Comparison of ENCODE assay signal across 18 cellular contexts in genomic region chr7:23524473-23524872, GRCh38. TPM values are rescaled to one million over a fixed set of nuclear protein-coding genes. Genes with fewer than 3 reads are reported as not detected.
DNase-seq lines count a peak whose midpoint lies in the region; ATAC-seq and TF ChIP-seq lines count a peak whose summit lies in the region.
"Had no signal": no experiment of that assay in that cellular context is flagged by ENCODE, and none has a peak within 500 bp of the region (broad histone marks: within the 10 kb centered on the region; RNA-seq: fewer than 3 reads in every experiment).

No MANE protein-coding gene starts in this region.

- DNase-seq in CD4-positive, alpha-beta T cell: no peak
- peak in 1 of 5 donors; percentile 28 for DNase-seq in CD8-positive, alpha-beta memory T cell
- no peak for DNase-seq in T-helper 2 cell treated with Interferon-gamma antibody and Interleukin-4, amounts not matched to agents 5 μg/mL and 100 μg/mL, for 36 hours (ENCODE audit: low spot score)
- DNase-seq in immature natural killer cell (no peak), activated gamma-delta T cell treated with Interleukin-2 at 50 U/mL for 16 hours (no peak), NCI-H446 treated with DMSO at 0.1 percent for 48 hours (lab: John Stamatoyannopoulos, UW) (no peak)
- DNase-seq in stimulated activated CD8-positive, alpha-beta memory T cell treated with anti-CD3 and anti-CD28 coated beads, Interleukin-4, amount 100 ng/mL, for 48 hours: no peak
- DNase-seq: activated CD4-positive, alpha-beta T cell treated with anti-CD3 and anti-CD28 coated beads for 1 hour; GF-D8; heart left ventricle; KG1; NCI-H1105; NCI-H69; ovary; SIG-M5; T-helper 9 cell had no signal

- TF ChIP-seq CTCF in CD4-positive, alpha-beta T cell (IDR thresholded peaks at IDR 0.05): no peak

- CTCF ChIA-PET in CD4-positive, alpha-beta T cell (lab: Charles Lee): interaction anchor here (1.0 to 1.6 kb wide), 2 partner anchors 8 to 23 kb away, joined by 4 to 6 read pairs; no protein-coding TSS in a partner anchor
- CTCF ChIA-PET in CD8-positive, alpha-beta memory T cell (lab: Charles Lee): interaction anchor here (0.5 to 2.1 kb wide), 5 partner anchors 9 to 247 kb away, joined by 3 to 12 read pairs (median 4); no protein-coding TSS in a partner anchor

- peak overlapping the region; percentile 62 for H3K27ac Mint-ChIP-seq in CD4-positive, alpha-beta T cell
- peak overlapping the region in 6 of 8 donors; percentile 47 to 86 (median 56) for H3K27ac Mint-ChIP-seq in CD8-positive, alpha-beta memory T cell
- peak overlapping the region; percentile 58 for H3K27ac Mint-ChIP-seq in T-helper 2 cell treated with Interferon-gamma antibody and Interleukin-4, amounts not matched to agents 5 μg/mL and 100 μg/mL, for 36 hours
- H3K27ac Mint-ChIP-seq in immature natural killer cell: peak overlapping the region in 2 of 6 donors; percentile 17 to 43

- H3K9me3 Mint-ChIP-seq in CD4-positive, alpha-beta T cell: no peaks in the 10 kb centered on the region
- no peaks in the 10 kb centered on the region for H3K9me3 Mint-ChIP-seq in CD8-positive, alpha-beta memory T cell
- no peaks in the 10 kb centered on the region for H3K9me3 Mint-ChIP-seq in T-helper 2 cell treated with Interferon-gamma antibody and Interleukin-4, amounts not matched to agents 5 μg/mL and 100 μg/mL, for 36 hours
- no peaks in the 10 kb centered on the region for H3K9me3 Mint-ChIP-seq in immature natural killer cell

- intact Hi-C loops in CD4-positive, alpha-beta T cell (cut with DNase I, micrococcal nuclease): loop anchor here in 1 of 2 experiments (10.0 kb wide), 1 partner anchor 340 kb away; the partner anchor contains the start of gene NUP42

- peak overlapping the region; percentile 63 for H3K4me3 Mint-ChIP-seq in CD4-positive, alpha-beta T cell
- H3K4me3 Mint-ChIP-seq in CD8-positive, alpha-beta memory T cell: peak overlapping the region in 6 of 7 donors; percentile 42 to 71 (median 62)
- peak overlapping the region; percentile 54 for H3K4me3 Mint-ChIP-seq in T-helper 2 cell treated with Interferon-gamma antibody and Interleukin-4, amounts not matched to agents 5 μg/mL and 100 μg/mL, for 36 hours
- peak overlapping the region in 4 of 5 donors; percentile 1 to 53 (median 18) for H3K4me3 Mint-ChIP-seq in immature natural killer cell

- peaks cover 60% of the 10 kb centered on the region for H3K36me3 Mint-ChIP-seq in CD4-positive, alpha-beta T cell (ENCODE audit: low read depth)
- peaks cover 0 to 35% (median 12%) of the 10 kb centered on the region in 3 donors for H3K36me3 Mint-ChIP-seq in CD8-positive, alpha-beta memory T cell
- peaks cover 42% of the 10 kb centered on the region for H3K36me3 Mint-ChIP-seq in T-helper 2 cell treated with Interferon-gamma antibody and Interleukin-4, amounts not matched to agents 5 μg/mL and 100 μg/mL, for 36 hours (ENCODE audit: low read depth)
- peaks cover 0 to 17% (median 6%) of the 10 kb centered on the region in 3 donors for H3K36me3 Mint-ChIP-seq in immature natural killer cell

- no peak overlapping the region for H3K4me3 ChIP-seq in CD8-positive, alpha-beta memory T cell (ENCODE audit: low read length)
- H3K4me3 ChIP-seq: HAP-1, heart left ventricle, ovary, vagina had no signal

- H3K27ac ChIP-seq in CD4-positive, alpha-beta T cell (ENCODE audit: low read depth, low read length): no peak overlapping the region
- H3K27ac ChIP-seq in CD8-positive, alpha-beta memory T cell (ENCODE audit: low read depth, low read length): no peak overlapping the region
- H3K27ac ChIP-seq: heart left ventricle, ovary, vagina had no signal

- H3K27me3 ChIP-seq in CD4-positive, alpha-beta T cell (ENCODE audit: control insufficient read depth, insufficient read depth, low read length): no peaks in the 10 kb centered on the region
- no peaks in the 10 kb centered on the region for H3K27me3 ChIP-seq in CD8-positive, alpha-beta memory T cell (ENCODE audit: insufficient read depth, low read length, poor library complexity, severe bottlenecking)
- H3K27me3 ChIP-seq: heart left ventricle, ovary, vagina had no signal

- peaks cover 66% of the 10 kb centered on the region for H3K4me1 ChIP-seq in CD8-positive, alpha-beta memory T cell (ENCODE audit: insufficient read depth, low read length)

- POLR2A ChIA-PET in CD4-positive, alpha-beta T cell (lab: Charles Lee): interaction anchor here (0.6 to 1.1 kb wide), 5 partner anchors 11 to 384 kb away, joined by 3 to 4 read pairs (median 3); no protein-coding TSS in a partner anchor
- POLR2A ChIA-PET in CD8-positive, alpha-beta memory T cell (lab: Charles Lee): interaction anchor here (1.2 kb wide), 1 partner anchor 13 kb away, joined by 4 read pairs; no protein-coding TSS in a partner anchor

- no peaks in the 10 kb centered on the region for H3K27me3 Mint-ChIP-seq in CD4-positive, alpha-beta T cell
- H3K27me3 Mint-ChIP-seq in CD8-positive, alpha-beta memory T cell: no peaks in the 10 kb centered on the region
- H3K27me3 Mint-ChIP-seq in T-helper 2 cell treated with Interferon-gamma antibody and Interleukin-4, amounts not matched to agents 5 μg/mL and 100 μg/mL, for 36 hours (ENCODE audit: low read depth): no peaks in the 10 kb centered on the region
- peaks cover 0 to 7% (median 2%) of the 10 kb centered on the region in 3 donors for H3K27me3 Mint-ChIP-seq in immature natural killer cell (ENCODE audit: low read depth in 3 of 3)

- no peaks in the 10 kb centered on the region for H3K9me3 ChIP-seq in CD4-positive, alpha-beta T cell (ENCODE audit: control insufficient read depth, low read length)
- H3K9me3 ChIP-seq in CD8-positive, alpha-beta memory T cell (ENCODE audit: low read length): no peaks in the 10 kb centered on the region
- H3K9me3 ChIP-seq: HAP-1, heart left ventricle, ovary, vagina had no signal

- peaks cover 14% of the 10 kb centered on the region for H3K36me3 ChIP-seq in CD8-positive, alpha-beta memory T cell (ENCODE audit: insufficient read depth, low read length)
- H3K36me3 ChIP-seq: ovary had no signal

- peaks cover 86% of the 10 kb centered on the region for H3K4me1 Mint-ChIP-seq in CD4-positive, alpha-beta T cell (ENCODE audit: low read depth)
- H3K4me1 Mint-ChIP-seq in CD8-positive, alpha-beta memory T cell: peaks cover 77 to 89% (median 84%) of the 10 kb centered on the region in 3 donors
- H3K4me1 Mint-ChIP-seq in T-helper 2 cell treated with Interferon-gamma antibody and Interleukin-4, amounts not matched to agents 5 μg/mL and 100 μg/mL, for 36 hours (ENCODE audit: low read depth): peaks cover 47% of the 10 kb centered on the region
- peaks cover 82 to 92% of the 10 kb centered on the region in 2 donors for H3K4me1 Mint-ChIP-seq in immature natural killer cell

- ATAC-seq in CD4-positive, alpha-beta T cell (ENCODE audit: poor library complexity): peak; percentile 70
- ATAC-seq: heart left ventricle had no signal

RNA-seq across cellular contexts. Expression of gene TRA2A, which starts 7.3 kb away (rescaled TPM):
- 100 to 1,000 TPM; 246 to 275 TPM for total RNA-seq in CD4-positive, alpha-beta T cell
- 10 to 100 TPM; 82.5 to 87.6 TPM for total RNA-seq in CD8-positive, alpha-beta memory T cell
- polyA plus RNA-seq in CD8-positive, alpha-beta memory T cell: 37.1 TPM
- 10 to 100 TPM; 34.8 to 44.0 (median 40.6) TPM for polyA plus RNA-seq in immature natural killer cell

RNA-seq across cellular contexts. Expression of gene IGF2BP3, which starts 54.2 kb away (rescaled TPM):
- total RNA-seq in CD4-positive, alpha-beta T cell: not detected
- total RNA-seq in CD8-positive, alpha-beta memory T cell: under 1 TPM; 0.04 to 0.13 TPM
- polyA plus RNA-seq in CD8-positive, alpha-beta memory T cell: 0.15 TPM
- under 1 TPM in 1 of 3 donors, not detected in 2; 0.76 TPM for polyA plus RNA-seq in immature natural killer cell
